ENCODE assay signal across 20 cellular contexts in genomic region chr3:131540821-131541220, GRCh38. TPM values are rescaled to one million over a fixed set of nuclear protein-coding genes. Genes with fewer than 3 reads are reported as not detected.
DNase-seq lines count a peak whose midpoint lies in the region; ATAC-seq and TF ChIP-seq lines count a peak whose summit lies in the region.
"Had no signal": no experiment of that assay in that cellular context is flagged by ENCODE, and none has a peak within 500 bp of the region (broad histone marks: within the 10 kb centered on the region; RNA-seq: fewer than 3 reads in every experiment).

No MANE protein-coding gene starts in this region.

- H3K27ac Mint-ChIP-seq in nephron, result peak overlapping the region in 2 of 3 experiments; percentile 43 to 52
- H3K27ac Mint-ChIP-seq: CD14-positive monocyte; CD4-positive, alpha-beta T cell; CD8-positive, alpha-beta memory T cell; GM23338; H9 had no signal

- H3K36me3 Mint-ChIP-seq in nephron (ENCODE audit: low read depth), result no peaks in the 10 kb centered on the region
- H3K36me3 Mint-ChIP-seq: CD14-positive monocyte; CD8-positive, alpha-beta memory T cell had no signal

- H3K9me3 Mint-ChIP-seq in nephron, result no peaks in the 10 kb centered on the region
- H3K9me3 Mint-ChIP-seq: CD14-positive monocyte; CD4-positive, alpha-beta T cell; CD8-positive, alpha-beta memory T cell; GM23338; H9 had no signal

- no peak overlapping the region for H3K4me3 Mint-ChIP-seq in nephron
- H3K4me3 Mint-ChIP-seq: CD14-positive monocyte; CD4-positive, alpha-beta T cell; CD8-positive, alpha-beta memory T cell; GM23338; H9 had no signal

- no peaks in the 10 kb centered on the region for H3K27me3 ChIP-seq in MG63
- H3K27me3 ChIP-seq: BE2C; BLaER1 treated with 17β-estradiol and CSF1 and Interleukin-3, amounts not matched to agents 10 nM and 100 nM had no signal

- ATAC-seq in GM18498 (IDR thresholded peaks at IDR 0.05; ENCODE audit: unreplicated experiment), result no peak
- ATAC-seq: A549, GM23338, HCT116 had no signal

- H3K27me3 Mint-ChIP-seq in nephron (ENCODE audit: low read depth), result no peaks in the 10 kb centered on the region

- peak; percentile 30 for DNase-seq in MG63
- DNase-seq in kidney glomerular epithelial cell (lab: John Stamatoyannopoulos, UW), result peak; percentile 60
- DNase-seq in DMS53 (lab: John Stamatoyannopoulos, UW), result no peak
- no peak for DNase-seq in posterior cingulate gyrus
- DNase-seq in NCI-H2196 (lab: John Stamatoyannopoulos, UW; ENCODE audit: unreplicated experiment), result no peak
- DNase-seq: 8988T; AML-193; BE2C; CD4-positive, alpha-beta T cell; CD8-positive, alpha-beta memory T cell; DMS 273 treated with DMSO at 0.1 percent for 48 hours; DMS79 treated with DMSO at 0.1 percent for 48 hours; H9 had no signal

- peaks cover 6% of the 10 kb centered on the region for H3K9me3 ChIP-seq in MG63
- H3K9me3 ChIP-seq: A549; BLaER1 treated with 17β-estradiol and CSF1 and Interleukin-3, amounts not matched to agents 10 nM and 100 nM had no signal

- no peak overlapping the region for H3K4me3 ChIP-seq in MG63
- H3K4me3 ChIP-seq: A549; BLaER1 treated with 17β-estradiol and CSF1 and Interleukin-3, amounts not matched to agents 10 nM and 100 nM; GM23338 had no signal

- no peaks in the 10 kb centered on the region for H3K36me3 ChIP-seq in MG63
- H3K36me3 ChIP-seq: BE2C; BLaER1 treated with 17β-estradiol and CSF1 and Interleukin-3, amounts not matched to agents 10 nM and 100 nM had no signal

- intact Hi-C loops in posterior cingulate gyrus (cut with DNase I), result no loop called here

- H3K4me1 Mint-ChIP-seq in nephron, result peaks cover 19% of the 10 kb centered on the region
- H3K4me1 Mint-ChIP-seq: CD14-positive monocyte; CD8-positive, alpha-beta memory T cell had no signal

- no peak for TF ChIP-seq CTCF in nephron (IDR thresholded peaks at IDR 0.05; ENCODE audit: unreplicated experiment in 3 of 3)

RNA-seq across cellular contexts. Expression of gene MRPL3, which starts 38.0 kb away (rescaled TPM):
- 334 and 451 TPM in 2 replicates for total RNA-seq in MG63 (2014; rRNA removed; shearing (Covaris generic); ENCODE audit: low replicate concordance)

Comparison
In these comparisons a context has a peak if more than half of its experiments do, and no peak if none do; other contexts are left out.
1. DNase-seq: peak in MG63 (single experiment) and kidney glomerular epithelial cell (single experiment); none in DMS53 (single experiment), posterior cingulate gyrus (0 of 10) and NCI-H2196 (single experiment).